ENCODE assay signal across 10 cellular contexts in the genomic region with DNA sequence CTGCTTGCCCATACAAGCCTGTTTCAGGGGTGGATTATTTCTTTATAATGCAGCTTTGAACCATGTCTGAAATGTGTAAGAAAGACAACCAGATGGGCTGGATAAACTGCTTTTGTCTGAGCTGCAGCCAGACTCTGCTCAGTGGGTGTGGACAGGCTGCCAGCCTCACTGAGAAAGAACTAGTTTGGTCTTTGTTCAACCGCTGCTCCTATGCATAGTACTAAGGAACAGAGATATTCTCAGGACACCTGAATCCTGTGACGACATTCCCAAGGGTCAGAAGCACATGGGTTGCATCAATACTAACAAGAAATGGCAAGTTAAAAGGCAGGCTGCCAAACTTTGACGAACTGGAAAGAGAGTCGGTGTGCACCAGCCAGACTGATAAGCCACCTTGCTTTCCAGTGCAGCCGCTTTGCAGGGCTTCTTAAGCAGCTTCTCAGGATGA. TPM values are rescaled to one million over a fixed set of nuclear protein-coding genes. Genes with fewer than 3 reads are reported as not detected.
DNase-seq lines count a peak whose midpoint lies in the region; ATAC-seq and TF ChIP-seq lines count a peak whose summit lies in the region.
"Had no signal": no experiment of that assay in that cellular context is flagged by ENCODE, and none has a peak within 500 bp of the region (broad histone marks: within the 10 kb centered on the region; RNA-seq: fewer than 3 reads in every experiment).

No MANE protein-coding gene starts in this region.

- ATAC-seq in RWPE2 (ENCODE audit: low read depth) (peak; percentile 93), HG03565 (IDR thresholded peaks at IDR 0.05; ENCODE audit: unreplicated experiment) (no peak)
- ATAC-seq in activated CD4-positive, CD25-positive, alpha-beta regulatory T cell treated with anti-CD3 and anti-CD28 coated beads, Interleukin-2, amount 50 U/mL, for 24 hours, result no peak

- DNase-seq in GM12865 (ENCODE audit: low read depth) (peak; percentile 6), RWPE2 (ENCODE audit: low spot score) (peak; percentile 77), epithelial cell of prostate (ENCODE audit: low read depth, low spot score) (peak; percentile 98), ecto neural progenitor cell (ENCODE audit: low spot score) (no peak), A673 (ENCODE audit: low spot score) (no peak)
- DNase-seq: central memory CD4-positive, alpha-beta T cell; occipital lobe had no signal

- TF ChIP-seq CTCF in GM12865 (IDR thresholded peaks at IDR 0.05; ENCODE audit: insufficient read depth, low read depth, low read length, missing control alignments) (no peak), RWPE2 (IDR thresholded peaks at IDR 0.05; ENCODE audit: poor library complexity, severe bottlenecking) (no peak), liver (IDR thresholded peaks at IDR 0.05; ENCODE audit: low read depth, low read length, missing input control) (no peak), A673 (conservative IDR thresholded peaks at IDR 0.05; ENCODE audit: low read depth, low read length) (no peak)

- intact Hi-C loops in A673 (cut with micrococcal nuclease; ENCODE audit: unreplicated experiment), result no loop called here

- no TSS peak for BruUV-seq in A673 (replicated peaks; lab: Mats Ljungman, UMichigan)

- H3K4me1 ChIP-seq in RWPE2 (ENCODE audit: insufficient read depth, poor library complexity, severe bottlenecking) (peaks cover 21% of the 10 kb centered on the region), liver (ENCODE audit: control insufficient read depth in 4 of 4, insufficient read depth in 4 of 4, low read length in 3 of 4) (peaks cover under 1 to 16% (median 6%) of the 10 kb centered on the region in 4 donors), A673 (ENCODE audit: insufficient read depth, low read length, poor library complexity, severe bottlenecking) (no peaks in the 10 kb centered on the region)

- H3K4me3 ChIP-seq in GM12865 (ENCODE audit: low read depth, low read length), result no peak overlapping the region
- no peak overlapping the region for H3K4me3 ChIP-seq in RWPE2 (ENCODE audit: severe bottlenecking)
- H3K4me3 ChIP-seq in liver (ENCODE audit: low read depth in 1 of 3, low read length in 3 of 3), result no peak overlapping the region
- no peak overlapping the region for H3K4me3 ChIP-seq in A673 (ENCODE audit: low read depth, low read length, poor library complexity, severe bottlenecking)

- 27% methylated on average over 5 of the region's 5 CpGs for whole genome bisulfite sequencing in liver

- CTCF ChIA-PET in A673 (lab: Charles Lee), result no interaction called here

- peak overlapping the region; percentile 50 for H3K27ac ChIP-seq in RWPE2 (ENCODE audit: poor library complexity, severe bottlenecking)
- H3K27ac ChIP-seq in epithelial cell of prostate, result peak overlapping the region; percentile 85
- H3K27ac ChIP-seq in liver (ENCODE audit: low read depth in 1 of 2, low read length in 2 of 2), result no peak overlapping the region
- no peak overlapping the region for H3K27ac ChIP-seq in A673 (ENCODE audit: low read depth, low read length, poor library complexity, severe bottlenecking)

- H3K9ac ChIP-seq in liver (ENCODE audit: low read depth in 1 of 2, low read length in 2 of 2), result no peak overlapping the region

- peak in 1 of 2 donors; percentile 21 for TF ChIP-seq RAD21 in liver (IDR thresholded peaks at IDR 0.05)

- H3K27me3 ChIP-seq in RWPE2 (ENCODE audit: insufficient read depth, poor library complexity, severe bottlenecking) (no peaks in the 10 kb centered on the region), liver (ENCODE audit: control insufficient read depth in 4 of 4, insufficient read depth in 4 of 4, low read length in 3 of 4) (no peaks in the 10 kb centered on the region), A673 (replicated peaks; ENCODE audit: insufficient read depth, low read depth, low read length, poor library complexity) (no peaks in the 10 kb centered on the region)

- no peaks in the 10 kb centered on the region for H3K9me3 ChIP-seq in RWPE2 (ENCODE audit: severe bottlenecking)
- no peaks in the 10 kb centered on the region for H3K9me3 ChIP-seq in liver (ENCODE audit: control insufficient read depth in 4 of 4, low read length in 3 of 4)
- H3K9me3 ChIP-seq in A673 (ENCODE audit: low read depth, low read length, poor library complexity, severe bottlenecking), result no peaks in the 10 kb centered on the region

- POLR2A ChIA-PET in A673 (lab: Charles Lee; ENCODE audit: low non-redundant PET), result no interaction called here

- H3K36me3 ChIP-seq in RWPE2 (ENCODE audit: low read depth), result no peaks in the 10 kb centered on the region
- H3K36me3 ChIP-seq in liver (ENCODE audit: control insufficient read depth in 4 of 4, insufficient read depth in 3 of 4, low read depth in 1 of 4, low read length in 3 of 4), result no peaks in the 10 kb centered on the region
- H3K36me3 ChIP-seq in A673 (ENCODE audit: insufficient read depth, low read length, poor library complexity, severe bottlenecking), result no peaks in the 10 kb centered on the region

TF ChIP-seq in liver, 16 proteins besides CTCF, POLR2A, EP300 and RAD21:
- TF ChIP-seq RXRA (IDR thresholded peaks at IDR 0.05), result peak; percentile 52 to 55
- peak; percentile 20 for TF ChIP-seq YY1 (IDR thresholded peaks at IDR 0.05)
- no peak for TF ChIP-seq EGR1 (IDR thresholded peaks at IDR 0.05; ENCODE audit: low read depth in 2 of 2)
- TF ChIP-seq NR2F2 (IDR thresholded peaks at IDR 0.05), result no peak
- TF ChIP-seq, protein P1, sequence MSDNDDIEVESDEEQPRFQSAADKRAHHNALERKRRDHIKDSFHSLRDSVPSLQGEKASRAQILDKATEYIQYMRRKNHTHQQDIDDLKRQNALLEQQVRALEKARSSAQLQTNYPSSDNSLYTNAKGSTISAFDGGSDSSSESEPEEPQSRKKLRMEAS (IDR thresholded peaks at IDR 0.05), result no peak
- peak in 1 of 2 donors; percentile 41 for TF ChIP-seq JUND (IDR thresholded peaks at IDR 0.05)
- TF ChIP-seq HNF4A (conservative IDR thresholded peaks at IDR 0.05), result peak; percentile 42

RNA-seq across cellular contexts. Expression of a gene that starts 57.2 kb away (rescaled TPM):
- total RNA-seq in liver (10 to 100 TPM; 26.7 to 31.5 TPM), A673 (2021) (3.2 and 4.6 TPM in 2 replicates)
- polyA plus RNA-seq in liver, result 10 to 100 TPM in 1 of 2 donors, 1 to 10 TPM in 1; 4.9 to 10.5 TPM

Comparison
In these comparisons a context has a peak if more than half of its experiments do, and no peak if none do; other contexts are left out.
1. DNase-seq: peak in GM12865 (single experiment), RWPE2 (single experiment) and epithelial cell of prostate (single experiment); none in ecto neural progenitor cell (single experiment) and A673 (single experiment).
2. H3K27ac ChIP-seq: peak in RWPE2 (single experiment) and epithelial cell of prostate (single experiment); none in liver (0 of 2) and A673 (single experiment).